In the genomic region with DNA sequence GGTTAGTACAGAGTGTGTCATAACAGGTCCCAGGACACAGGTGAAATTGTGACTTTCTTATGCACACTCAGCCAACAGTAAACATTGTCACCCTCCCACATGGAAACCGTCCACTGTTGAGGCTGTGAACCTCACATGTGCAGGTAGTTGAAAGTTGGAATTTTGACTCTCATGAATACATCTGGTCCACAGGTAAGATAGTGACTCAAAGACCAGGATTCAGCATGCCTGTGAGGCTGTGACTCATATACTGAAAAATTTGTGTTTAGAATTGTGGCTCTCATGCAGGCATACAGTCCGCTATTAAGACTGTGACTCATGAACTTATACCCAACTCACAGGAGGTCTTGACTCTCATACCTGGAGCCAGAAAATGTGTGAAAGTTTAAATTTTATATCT, we compare ENCODE assay signal across 26 cellular contexts.
"Had no signal": no experiment of that assay in that cellular context is flagged by ENCODE, and none has a peak within 500 bp of the region (broad histone marks: within the 10 kb centered on the region; RNA-seq: fewer than 3 reads in every experiment).

No MANE protein-coding gene starts in this region.

- H3K4me1 Mint-ChIP-seq: immature natural killer cell; memory B cell; naive thymus-derived CD4-positive, alpha-beta T cell had no signal

- ATAC-seq: esophagus mucosa; gastroesophageal sphincter; heart left ventricle; left cardiac atrium; left lung; left ventricle myocardium superior; lower lobe of right lung; naive thymus-derived CD4-positive, alpha-beta T cell had no signal

- H3K9me3 ChIP-seq: gastroesophageal sphincter had no signal

- H3K79me2 ChIP-seq: hepatocyte had no signal

- H3K4me2 ChIP-seq: hepatocyte had no signal

- H3K4me3 ChIP-seq: coronary artery, dorsolateral prefrontal cortex, esophagus squamous epithelium, gastroesophageal sphincter, heart left ventricle, hepatocyte, left lung, lower lobe of right lung had no signal

- H3K27ac ChIP-seq: coronary artery, dorsolateral prefrontal cortex, epithelial cell of prostate, esophagus squamous epithelium, gastroesophageal sphincter, heart left ventricle, hepatocyte, left lung, lower lobe of right lung had no signal

- H3K27me3 ChIP-seq: dorsolateral prefrontal cortex, esophagus squamous epithelium, gastroesophageal sphincter, heart left ventricle, hepatocyte, left lung had no signal

- H3K27ac Mint-ChIP-seq: immature natural killer cell; memory B cell; naive thymus-derived CD4-positive, alpha-beta T cell had no signal

- H3K4me3 Mint-ChIP-seq: immature natural killer cell; memory B cell; naive thymus-derived CD4-positive, alpha-beta T cell had no signal

- H3K27me3 Mint-ChIP-seq: memory B cell; naive thymus-derived CD4-positive, alpha-beta T cell had no signal

- H3K4me1 ChIP-seq: esophagus squamous epithelium, gastroesophageal sphincter, heart left ventricle, left lung, lower lobe of right lung had no signal

- DNase-seq: dermis blood vessel endothelial cell; dorsolateral prefrontal cortex; effector CD4-positive, alpha-beta T cell; effector memory CD4-positive, alpha-beta T cell; erythroblast; esophagus squamous epithelium; foreskin fibroblast; heart left ventricle; hypothalamus; immature natural killer cell; islet precursor cell; kidney; kidney glomerular epithelial cell; left cardiac atrium; left lung; left ventricle myocardium superior; lower lobe of right lung; mesendoderm; midbrain; naive thymus-derived CD4-positive, alpha-beta T cell had no signal

- H2AFZ ChIP-seq: hepatocyte had no signal

- H3K36me3 Mint-ChIP-seq: immature natural killer cell; memory B cell; naive thymus-derived CD4-positive, alpha-beta T cell had no signal

- H3K36me3 ChIP-seq: esophagus squamous epithelium, gastroesophageal sphincter, heart left ventricle, left lung, lower lobe of right lung had no signal
